Comparison of ENCODE assay signal across 28 cellular contexts in the genomic region with DNA sequence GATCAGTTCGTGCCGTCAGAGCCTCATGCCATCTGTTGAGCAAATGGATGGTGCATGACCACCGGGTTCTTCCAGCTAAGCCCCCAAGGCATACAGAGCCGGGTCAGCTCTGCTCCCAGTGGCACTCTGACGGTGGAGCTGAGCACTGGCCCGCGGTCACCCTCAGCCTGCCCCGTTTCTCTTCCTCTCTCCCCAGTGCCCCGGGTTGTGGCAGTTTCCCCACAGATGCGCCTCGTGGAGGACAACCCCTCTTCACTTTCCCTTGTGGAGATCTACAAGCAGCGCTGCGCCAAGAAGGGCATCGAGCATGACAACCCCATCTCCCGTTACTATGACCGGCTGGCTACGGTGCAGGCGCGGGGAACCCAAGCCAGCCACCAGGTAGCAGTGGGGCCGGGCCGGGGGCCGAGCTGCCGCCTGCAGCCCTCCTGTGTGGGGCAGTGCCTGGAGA.
"Had no signal": no experiment of that assay in that cellular context is flagged by ENCODE, and none has a peak within 500 bp of the region (broad histone marks: within the 10 kb centered on the region; RNA-seq: fewer than 3 reads in every experiment).

No MANE protein-coding gene starts in this region.

- H3K27ac Mint-ChIP-seq: activated CD4-positive, alpha-beta T cell treated with anti-CD3 and anti-CD28 coated beads, Interleukin-2, amount 10 ng/mL, durations not matched to agents 7 days and 5 days; activated CD8-positive, alpha-beta T cell treated with anti-CD3 and anti-CD28 coated beads, Interleukin-2, amount 10 ng/mL, durations not matched to agents 7 days and 5 days; activated T-cell treated with anti-CD3 and anti-CD28 coated beads, Interleukin-2, amount 50 U/mL, for 24 hours; mesothelial cell of epicardium; naive B cell; T-helper 17 cell had no signal

- H3K27me3 Mint-ChIP-seq: activated CD4-positive, alpha-beta T cell treated with anti-CD3 and anti-CD28 coated beads, Interleukin-2, amount 10 ng/mL, durations not matched to agents 7 days and 5 days; activated T-cell treated with anti-CD3 and anti-CD28 coated beads, Interleukin-2, amount 50 U/mL, for 24 hours; naive B cell; T-helper 17 cell had no signal

- H3K9me3 ChIP-seq: breast epithelium, colonic mucosa, gastroesophageal sphincter, psoas muscle, tibial nerve had no signal

- H3K9me3 Mint-ChIP-seq: activated CD4-positive, alpha-beta T cell treated with anti-CD3 and anti-CD28 coated beads, Interleukin-2, amount 10 ng/mL, durations not matched to agents 7 days and 5 days; activated naive CD4-positive, alpha-beta T cell treated with anti-CD3 and anti-CD28 coated beads, Interleukin-2, amount 50 U/mL, for 72 hours; activated T-cell treated with anti-CD3 and anti-CD28 coated beads, Interleukin-2, amount 50 U/mL, for 24 hours; mesothelial cell of epicardium; naive B cell; nephron progenitor cell had no signal

- H3K27me3 ChIP-seq: breast epithelium, colonic mucosa, gastroesophageal sphincter, hepatocyte, tibial nerve had no signal

- H3K27ac ChIP-seq: breast epithelium, colonic mucosa, gastroesophageal sphincter, hepatocyte, parathyroid adenoma, psoas muscle, tibial nerve, WERI-Rb-1 had no signal

- H3K4me3 ChIP-seq: breast epithelium, colonic mucosa, gastroesophageal sphincter, hepatocyte, psoas muscle, smooth muscle cell, tibial nerve had no signal

- H3K4me3 Mint-ChIP-seq: activated CD4-positive, alpha-beta T cell treated with anti-CD3 and anti-CD28 coated beads, Interleukin-2, amount 10 ng/mL, durations not matched to agents 7 days and 5 days; activated CD8-positive, alpha-beta T cell treated with anti-CD3 and anti-CD28 coated beads, Interleukin-2, amount 10 ng/mL, durations not matched to agents 7 days and 5 days; activated T-cell treated with anti-CD3 and anti-CD28 coated beads, Interleukin-2, amount 50 U/mL, for 24 hours; mesothelial cell of epicardium; naive B cell; nephron progenitor cell; T-helper 17 cell had no signal

- H3K4me1 ChIP-seq: breast epithelium, colonic mucosa, gastroesophageal sphincter, parathyroid adenoma, psoas muscle had no signal

- ATAC-seq: activated CD4-positive, CD25-positive, alpha-beta regulatory T cell treated with anti-CD3 and anti-CD28 coated beads, Interleukin-2, amount 50 U/mL, for 24 hours; activated CD8-positive, alpha-beta T cell treated with anti-CD3 and anti-CD28 coated beads, Interleukin-2, amount 10 ng/mL, durations not matched to agents 7 days and 5 days; activated naive CD4-positive, alpha-beta T cell treated with anti-CD3 and anti-CD28 coated beads, Interleukin-2, amount 50 U/mL, for 72 hours; gastroesophageal sphincter; left cardiac atrium; psoas muscle; SK-N-SH treated with all-trans-retinoic acid at 6 μM for 48 hours; T-helper 17 cell had no signal

- H3K4me1 Mint-ChIP-seq: activated CD4-positive, alpha-beta T cell treated with anti-CD3 and anti-CD28 coated beads, Interleukin-2, amount 10 ng/mL, durations not matched to agents 7 days and 5 days; mesothelial cell of epicardium; naive B cell; nephron progenitor cell; T-helper 17 cell had no signal

- DNase-seq: activated CD4-positive, alpha-beta T cell treated with anti-CD3 and anti-CD28 coated beads, Interleukin-2, amount 10 ng/mL, durations not matched to agents 7 days and 5 days; activated CD8-positive, alpha-beta T cell treated with anti-CD3 and anti-CD28 coated beads, Interleukin-2, amount 10 ng/mL, durations not matched to agents 7 days and 5 days; activated gamma-delta T cell; activated T-cell treated with anti-CD3 and anti-CD28 coated beads, Interleukin-2, amount 50 U/mL, for 24 hours; cerebellar nuclear complex; colonic mucosa; effector memory CD4-positive, alpha-beta T cell; left cardiac atrium; mammary epithelial cell; naive B cell; nephron progenitor cell; psoas muscle; stimulated activated CD4-positive, alpha-beta T cell treated with anti-CD3 and anti-CD28 coated beads, Interleukin-1b, Interleukin-23, amount 100 ng/mL, for 48 hours; stimulated activated CD4-positive, alpha-beta T cell treated with anti-CD3 and anti-CD28 coated beads, Interleukin-4, amount 100 ng/mL, for 4 hours; stimulated activated naive CD4-positive, alpha-beta T cell; T-helper 17 cell; T1000; WERI-Rb-1 had no signal
